31 cellular contexts compared by ENCODE assay signal in the genomic region with DNA sequence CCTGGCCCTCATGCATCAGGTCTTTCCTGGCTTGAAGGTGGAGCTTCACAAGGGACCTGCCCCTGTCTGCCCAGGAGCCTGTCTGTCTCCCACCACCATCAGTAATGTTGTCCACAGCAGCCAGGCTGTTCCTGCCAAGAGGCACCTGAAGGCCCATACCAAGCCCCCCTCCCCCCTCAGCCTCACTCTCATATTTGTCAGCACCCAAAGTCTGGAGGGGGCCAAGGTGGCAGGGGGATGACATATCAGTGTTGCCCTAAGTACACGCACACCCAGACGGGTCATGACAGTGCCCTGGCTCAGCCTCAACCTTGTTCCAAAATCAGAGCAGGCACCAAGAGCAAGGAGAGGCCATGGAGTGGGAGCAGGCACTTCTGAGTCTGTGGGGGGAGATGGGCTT. TPM values are rescaled to one million over a fixed set of nuclear protein-coding genes. Genes with fewer than 3 reads are reported as not detected.
DNase-seq lines count a peak whose midpoint lies in the region; ATAC-seq, FAIRE-seq and TF ChIP-seq lines count a peak whose summit lies in the region.
"Had no signal": no experiment of that assay in that cellular context is flagged by ENCODE, and none has a peak within 500 bp of the region (broad histone marks: within the 10 kb centered on the region; RNA-seq: fewer than 3 reads in every experiment).

No MANE protein-coding gene starts in this region.

- H3K9me3 ChIP-seq in naive thymus-derived CD4-positive, alpha-beta T cell (ENCODE audit: control insufficient read depth in 2 of 3, low read length in 3 of 3): peaks cover 0 to 5% (median 0%) of the 10 kb centered on the region in 3 experiments
- peaks cover 9% of the 10 kb centered on the region for H3K9me3 ChIP-seq in trophoblast cell (ENCODE audit: insufficient read depth, low read depth, low read length)
- H3K9me3 ChIP-seq in spleen: peaks cover 0 to 51% (median 39%) of the 10 kb centered on the region in 8 donors
- H3K9me3 ChIP-seq in CD8-positive, alpha-beta T cell (ENCODE audit: low read length): no peaks in the 10 kb centered on the region
- H3K9me3 ChIP-seq: BE2C had no signal

- no peak for FAIRE-seq in H54 (lab: Jason Lieb, UNC)
- FAIRE-seq: A204.1, GM12878, GM12892, GM18507 had no signal

- H3K14ac ChIP-seq in trophoblast cell (ENCODE audit: low read length): no peak overlapping the region

- intact Hi-C loops in naive thymus-derived CD4-positive, alpha-beta T cell (cut with micrococcal nuclease): no loop called here
- intact Hi-C loops in spleen (cut with DNase I; ENCODE audit: low total_unique reads): no loop called here
- intact Hi-C loops in CD8-positive, alpha-beta T cell (cut with DNase I, micrococcal nuclease): no loop called here

- H3K27me3 ChIP-seq in naive thymus-derived CD4-positive, alpha-beta T cell (ENCODE audit: control insufficient read depth in 2 of 2, insufficient read depth in 2 of 2, low read length in 2 of 2): no peaks in the 10 kb centered on the region
- H3K27me3 ChIP-seq in trophoblast cell (ENCODE audit: insufficient read depth, low read length) (no peaks in the 10 kb centered on the region), spleen (replicated peaks in 1 of 7) (no peaks in the 10 kb centered on the region)
- no peaks in the 10 kb centered on the region for H3K27me3 ChIP-seq in CD8-positive, alpha-beta T cell (ENCODE audit: insufficient read depth, low read length)
- H3K27me3 ChIP-seq: BE2C, BLaER1 had no signal

- peaks cover 0 to 34% (median 17%) of the 10 kb centered on the region in 11 donors for H3K9me3 Mint-ChIP-seq in naive thymus-derived CD4-positive, alpha-beta T cell
- H3K9me3 Mint-ChIP-seq in CD8-positive, alpha-beta T cell: peaks cover 20% of the 10 kb centered on the region

- no peak overlapping the region for H4K8ac ChIP-seq in trophoblast cell (ENCODE audit: low read depth, low read length)

- DNase-seq in naive thymus-derived CD4-positive, alpha-beta T cell: no peak
- no peak for DNase-seq in trophoblast cell
- DNase-seq in spleen: peak; percentile 54
- no peak for DNase-seq in H54 (ENCODE audit: insufficient read length, low spot score)
- DNase-seq in CD8-positive, alpha-beta T cell: no peak
- DNase-seq: 8988T; ACHN; BE2C; C1 segment of cervical spinal cord; CD4-positive, alpha-beta memory T cell; CD4-positive, CD25-positive, alpha-beta regulatory T cell; COR-L47; DMS 273 treated with DMSO at 0.1 percent for 48 hours; DMS153; DMS53; DMS79; DND-41; EL; GDM1 had no signal

- H2AK5ac ChIP-seq in trophoblast cell (ENCODE audit: low read length): no peak overlapping the region

- no peak overlapping the region for H2BK5ac ChIP-seq in trophoblast cell (ENCODE audit: low read depth, low read length, poor library complexity)

- no CpG with 5 or more reads among the region's 2 CpGs for WGBS in trophoblast cell (ENCODE audit: extremely low coverage, insufficient coverage, insufficient read length)
- WGBS in spleen, 5 donors: 81 to 94% (median 89%) methylated on average over 2 of the region's 2 CpGs

- H3K27ac ChIP-seq in naive thymus-derived CD4-positive, alpha-beta T cell (ENCODE audit: low read depth, low read length): no peak overlapping the region
- no peak overlapping the region for H3K27ac ChIP-seq in trophoblast cell (ENCODE audit: low read depth, low read length)
- H3K27ac ChIP-seq in spleen: no peak overlapping the region
- H3K27ac ChIP-seq in CD8-positive, alpha-beta T cell (ENCODE audit: low read depth, low read length): no peak overlapping the region
- H3K27ac ChIP-seq: BLaER1 had no signal

- no peak overlapping the region for H2BK120ac ChIP-seq in trophoblast cell (ENCODE audit: insufficient read depth, low read length, poor library complexity)

- no peaks in the 10 kb centered on the region for H3K79me1 ChIP-seq in trophoblast cell (ENCODE audit: low read length)

- TF ChIP-seq POLR2A in spleen (IDR thresholded peaks at IDR 0.05): no peak
- TF ChIP-seq POLR2A in H54 (IDR thresholded peaks at IDR 0.05; ENCODE audit: low read depth, low read length): no peak

- no peak overlapping the region for H4K91ac ChIP-seq in trophoblast cell (ENCODE audit: low read depth, low read length)

- H3K18ac ChIP-seq in trophoblast cell (ENCODE audit: low read length): no peak overlapping the region

- ATAC-seq in naive thymus-derived CD4-positive, alpha-beta T cell: peak; percentile 16
- ATAC-seq in HG03457 (IDR thresholded peaks at IDR 0.05; ENCODE audit: unreplicated experiment) (no peak), HG02852 (IDR thresholded peaks at IDR 0.05; ENCODE audit: unreplicated experiment) (no peak)
- ATAC-seq in CD8-positive, alpha-beta T cell: no peak
- ATAC-seq: GM12878 had no signal

- H3K4ac ChIP-seq in trophoblast cell (ENCODE audit: low read depth, low read length): no peak overlapping the region

- peaks cover 0 to 4% (median 0%) of the 10 kb centered on the region in 5 donors for H3K36me3 Mint-ChIP-seq in naive thymus-derived CD4-positive, alpha-beta T cell
- no peaks in the 10 kb centered on the region for H3K36me3 Mint-ChIP-seq in CD8-positive, alpha-beta T cell
- H3K36me3 Mint-ChIP-seq: CD14-positive monocyte; CD4-positive, alpha-beta memory T cell; CD4-positive, CD25-positive, alpha-beta regulatory T cell had no signal

- no peak overlapping the region for H3K23ac ChIP-seq in trophoblast cell (ENCODE audit: low read length)

- no peaks in the 10 kb centered on the region for H3K79me2 ChIP-seq in trophoblast cell (ENCODE audit: control insufficient read depth, insufficient read depth, low read length, poor library complexity)

- H3K4me2 ChIP-seq in trophoblast cell (ENCODE audit: low read length): no peak overlapping the region
- H3K4me2 ChIP-seq: BLaER1 had no signal

- CTCF ChIA-PET in naive thymus-derived CD4-positive, alpha-beta T cell (lab: Charles Lee): no interaction called here
- CTCF ChIA-PET in CD8-positive, alpha-beta T cell (lab: Charles Lee): no interaction called here

- H2AFZ ChIP-seq in trophoblast cell (ENCODE audit: insufficient read depth, low read length, poor library complexity): no peak overlapping the region

- no peak overlapping the region for H3K4me3 Mint-ChIP-seq in naive thymus-derived CD4-positive, alpha-beta T cell
- H3K4me3 Mint-ChIP-seq in CD8-positive, alpha-beta T cell: no peak overlapping the region
- H3K4me3 Mint-ChIP-seq: CD14-positive monocyte; CD4-positive, alpha-beta memory T cell; CD4-positive, CD25-positive, alpha-beta regulatory T cell had no signal

- H3K9ac ChIP-seq in trophoblast cell (ENCODE audit: low read length): no peak overlapping the region
- H3K9ac ChIP-seq: BLaER1 had no signal

- POLR2A ChIA-PET in naive thymus-derived CD4-positive, alpha-beta T cell (lab: Charles Lee): no interaction called here
- POLR2A ChIA-PET in CD8-positive, alpha-beta T cell (lab: Charles Lee): no interaction called here

- H3K27ac Mint-ChIP-seq in naive thymus-derived CD4-positive, alpha-beta T cell: no peak overlapping the region
- no peak overlapping the region for H3K27ac Mint-ChIP-seq in CD8-positive, alpha-beta T cell
- H3K27ac Mint-ChIP-seq: CD14-positive monocyte; CD4-positive, alpha-beta memory T cell; CD4-positive, CD25-positive, alpha-beta regulatory T cell had no signal

- H3K4me1 Mint-ChIP-seq in naive thymus-derived CD4-positive, alpha-beta T cell: no peaks in the 10 kb centered on the region
- H3K4me1 Mint-ChIP-seq in CD8-positive, alpha-beta T cell (ENCODE audit: low read depth): no peaks in the 10 kb centered on the region
- H3K4me1 Mint-ChIP-seq: CD14-positive monocyte; CD4-positive, alpha-beta memory T cell; CD4-positive, CD25-positive, alpha-beta regulatory T cell had no signal

- no peak overlapping the region for H4K12ac ChIP-seq in trophoblast cell (ENCODE audit: low read depth, low read length)

- no peaks in the 10 kb centered on the region for H3K27me3 Mint-ChIP-seq in naive thymus-derived CD4-positive, alpha-beta T cell
- no peaks in the 10 kb centered on the region for H3K27me3 Mint-ChIP-seq in CD8-positive, alpha-beta T cell (ENCODE audit: low read depth)
- H3K27me3 Mint-ChIP-seq: CD4-positive, alpha-beta memory T cell; CD4-positive, CD25-positive, alpha-beta regulatory T cell had no signal

- no peak overlapping the region for H2BK12ac ChIP-seq in trophoblast cell (ENCODE audit: low read length)

- H3K4me1 ChIP-seq in naive thymus-derived CD4-positive, alpha-beta T cell (ENCODE audit: control insufficient read depth in 2 of 2, insufficient read depth in 2 of 2, low read length in 2 of 2): no peaks in the 10 kb centered on the region
- H3K4me1 ChIP-seq in trophoblast cell (ENCODE audit: control insufficient read depth in 1 of 2, insufficient read depth in 2 of 2, low read length in 2 of 2) (no peaks in the 10 kb centered on the region), spleen (no peaks in the 10 kb centered on the region)
- H3K4me1 ChIP-seq in CD8-positive, alpha-beta T cell (ENCODE audit: insufficient read depth, low read length): no peaks in the 10 kb centered on the region
- H3K4me1 ChIP-seq: BE2C, BLaER1 had no signal

- H3K4me3 ChIP-seq in naive thymus-derived CD4-positive, alpha-beta T cell (ENCODE audit: low read length): no peak overlapping the region
- H3K4me3 ChIP-seq in trophoblast cell (ENCODE audit: low read depth, low read length): peak overlapping the region; percentile 2
- H3K4me3 ChIP-seq in spleen: no peak overlapping the region
- H3K4me3 ChIP-seq in CD8-positive, alpha-beta T cell (ENCODE audit: low read depth, low read length): no peak overlapping the region
- H3K4me3 ChIP-seq: BLaER1, GM12878 had no signal

- TF ChIP-seq CTCF in spleen (IDR thresholded peaks at IDR 0.05 in 8 of 11, conservative IDR thresholded peaks at IDR 0.05 in 3 of 11): no peak
- TF ChIP-seq CTCF in CD8-positive, alpha-beta T cell (IDR thresholded peaks at IDR 0.05): no peak

- no peaks in the 10 kb centered on the region for H3K36me3 ChIP-seq in naive thymus-derived CD4-positive, alpha-beta T cell (ENCODE audit: control insufficient read depth in 2 of 3, insufficient read depth in 3 of 3, low read length in 3 of 3)
- peaks cover 0 to 1% of the 10 kb centered on the region in 2 experiments for H3K36me3 ChIP-seq in trophoblast cell (ENCODE audit: control insufficient read depth in 1 of 2, insufficient read depth in 2 of 2, low read length in 2 of 2)
- H3K36me3 ChIP-seq in spleen: no peaks in the 10 kb centered on the region
- H3K36me3 ChIP-seq in CD8-positive, alpha-beta T cell (ENCODE audit: insufficient read depth, low read length): no peaks in the 10 kb centered on the region
- H3K36me3 ChIP-seq: BE2C, BLaER1 had no signal

RNA-seq across cellular contexts. Expression of a gene that starts 27.2 kb away (rescaled TPM):
- not detected for total RNA-seq in naive thymus-derived CD4-positive, alpha-beta T cell
- polyA plus RNA-seq in naive thymus-derived CD4-positive, alpha-beta T cell: not detected
- not detected in 2 replicates for polyA plus RNA-seq in trophoblast cell (2013)
- not detected for total RNA-seq in spleen
- not detected for polyA plus RNA-seq in spleen
- not detected for total RNA-seq in CD8-positive, alpha-beta T cell
- total RNA-seq: A673; CD4-positive, alpha-beta memory T cell; CD4-positive, CD25-positive, alpha-beta regulatory T cell; Daoy; G401; GM12878 had no signal
- polyA plus RNA-seq: AG04450; CD14-positive monocyte; CD4-positive, alpha-beta memory T cell; CD4-positive, CD25-positive, alpha-beta regulatory T cell; GM12878 had no signal
